Comparison of ENCODE assay signal across 8 cellular contexts in the genomic region with DNA sequence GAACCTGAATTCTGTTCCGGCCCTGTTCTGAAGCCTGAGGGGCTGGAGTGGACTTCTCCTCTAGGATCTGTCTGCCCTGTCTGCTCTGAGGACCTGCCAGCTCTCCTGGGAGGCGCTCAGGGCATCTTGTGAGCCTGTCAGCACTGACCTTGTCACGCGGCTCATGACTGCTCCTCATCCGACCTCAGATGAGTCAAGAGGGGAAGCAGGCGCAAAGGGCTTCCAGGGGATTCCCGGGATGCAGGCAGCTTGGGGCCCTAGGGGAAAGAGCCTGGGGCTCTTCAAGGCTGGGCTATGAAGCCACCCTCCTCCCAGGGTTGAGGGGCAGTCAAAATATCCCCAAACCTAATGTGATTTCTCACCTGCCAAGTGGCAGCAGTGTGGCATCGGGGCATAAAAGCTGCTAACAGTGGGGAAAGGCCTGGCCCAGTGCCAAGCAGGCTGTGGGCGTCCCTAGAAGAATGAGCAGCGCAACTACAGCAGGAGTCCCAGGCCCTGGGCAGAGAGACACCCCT. TPM values are rescaled to one million over a fixed set of nuclear protein-coding genes. Genes with fewer than 3 reads are reported as not detected.
DNase-seq lines count a peak whose midpoint lies in the region; ATAC-seq and TF ChIP-seq lines count a peak whose summit lies in the region.

No MANE protein-coding gene starts in this region.

- H3K27ac ChIP-seq in SJCRH30: no peak overlapping the region
- peak overlapping the region in 8 of 10 donors; percentile 45 to 88 (median 72) for H3K27ac ChIP-seq in heart right ventricle
- H3K27ac ChIP-seq in spleen: peak overlapping the region; percentile 46 to 99 (median 82)

- TF ChIP-seq POLR2A in spleen (IDR thresholded peaks at IDR 0.05): no peak

- no peaks in the 10 kb centered on the region for H3K9me3 ChIP-seq in SJCRH30 (replicated peaks)
- H3K9me3 ChIP-seq in heart right ventricle: no peaks in the 10 kb centered on the region
- no peaks in the 10 kb centered on the region for H3K9me3 ChIP-seq in spleen

- peak; percentile 48 for ATAC-seq in HG02938 (IDR thresholded peaks at IDR 0.05; ENCODE audit: unreplicated experiment)
- ATAC-seq in heart right ventricle: peak; percentile 70 to 87 (median 80)
- no peak for ATAC-seq in GM19455 (IDR thresholded peaks at IDR 0.05; ENCODE audit: unreplicated experiment)

- 12 to 14% methylated on average over 10 of the region's 10 CpGs for WGBS in heart right ventricle, 2 donors
- 7 to 33% (median 21%) methylated on average over 5 to 10 of the region's 10 CpGs for WGBS in spleen, 5 donors

- intact Hi-C loops in heart right ventricle (cut with DNase I): loop anchor here in 1 of 10 donors (5.0 kb wide), 1 partner anchor 42 kb away; a partner anchor contains a TSS
- intact Hi-C loops in spleen (cut with DNase I; ENCODE audit: low total_unique reads): no loop called here

- H3K36me3 ChIP-seq in SJCRH30: no peaks in the 10 kb centered on the region
- no peaks in the 10 kb centered on the region for H3K36me3 ChIP-seq in heart right ventricle
- no peaks in the 10 kb centered on the region for H3K36me3 ChIP-seq in spleen

- peaks cover 31% of the 10 kb centered on the region for H3K4me1 Mint-ChIP-seq in activated naive CD4-positive, alpha-beta T cell treated with anti-CD3 and anti-CD28 coated beads, Interleukin-2, amount 50 U/mL, for 24 hours

- H3K27me3 Mint-ChIP-seq in activated naive CD4-positive, alpha-beta T cell treated with anti-CD3 and anti-CD28 coated beads, Interleukin-2, amount 50 U/mL, for 24 hours: no peaks in the 10 kb centered on the region

- H3K27me3 ChIP-seq in SJCRH30 (no peaks in the 10 kb centered on the region), heart right ventricle (no peaks in the 10 kb centered on the region), spleen (replicated peaks in 1 of 7) (no peaks in the 10 kb centered on the region)

- TF ChIP-seq CTCF in heart right ventricle (IDR thresholded peaks at IDR 0.05) (no peak), spleen (IDR thresholded peaks at IDR 0.05 in 8 of 11, conservative IDR thresholded peaks at IDR 0.05 in 3 of 11) (no peak)

- DNase-seq in NCI-H1092 treated with DMSO at 0.1 percent for 48 hours (lab: John Stamatoyannopoulos, UW) (peak; percentile 0), NCI-H1092 (lab: John Stamatoyannopoulos, UW) (no peak), SJCRH30 (peak; percentile 71 to 72), heart right ventricle (peak; percentile 64 to 80), spleen (peak; percentile 90)

- no peaks in the 10 kb centered on the region for H3K36me3 Mint-ChIP-seq in activated naive CD4-positive, alpha-beta T cell treated with anti-CD3 and anti-CD28 coated beads, Interleukin-2, amount 50 U/mL, for 24 hours

- H3K9me3 Mint-ChIP-seq in activated naive CD4-positive, alpha-beta T cell treated with anti-CD3 and anti-CD28 coated beads, Interleukin-2, amount 50 U/mL, for 24 hours: no peaks in the 10 kb centered on the region

- H3K4me3 Mint-ChIP-seq in activated naive CD4-positive, alpha-beta T cell treated with anti-CD3 and anti-CD28 coated beads, Interleukin-2, amount 50 U/mL, for 24 hours: peak overlapping the region; percentile 72

- H3K4me1 ChIP-seq in SJCRH30 (peaks cover 9% of the 10 kb centered on the region), heart right ventricle (peaks cover 3 to 60% (median 19%) of the 10 kb centered on the region in 9 donors), spleen (peaks cover 29 to 79% (median 56%) of the 10 kb centered on the region in 6 donors)

- H3K4me3 ChIP-seq in SJCRH30 (no peak overlapping the region), heart right ventricle (no peak overlapping the region), spleen (peak overlapping the region in 1 of 8 donors; percentile 29)

- H3K27ac Mint-ChIP-seq in activated naive CD4-positive, alpha-beta T cell treated with anti-CD3 and anti-CD28 coated beads, Interleukin-2, amount 50 U/mL, for 24 hours: peak overlapping the region; percentile 42

RNA-seq across cellular contexts. Expression of a gene that starts 27.6 kb away (rescaled TPM):
- total RNA-seq in SJCRH30 (2014; rRNA removed; shearing (Covaris generic)): 5.0 and 5.6 TPM in 2 replicates
- 1 to 10 TPM in 7 of 10 donors, under 1 TPM in 3; 0.70 to 1.9 (median 1.3) TPM for total RNA-seq in heart right ventricle
- polyA plus RNA-seq in heart right ventricle: 1 to 10 TPM; 1.1 to 1.9 TPM
- 10 to 100 TPM; 20.7 to 71.1 (median 48.2) TPM for total RNA-seq in spleen
- 10 to 100 TPM in 2 of 3 donors, 1 to 10 TPM in 1; 5.7 to 19.9 (median 11.7) TPM for polyA plus RNA-seq in spleen

RNA-seq across cellular contexts. Expression of a gene that starts 42.3 kb away (rescaled TPM):
- 26.7 and 28.5 TPM in 2 replicates for total RNA-seq in SJCRH30 (2014; rRNA removed; shearing (Covaris generic))
- total RNA-seq in heart right ventricle (10 to 100 TPM in 3 of 10 donors, 1 to 10 TPM in 7; 5.9 to 24.2 (median 9.7) TPM), spleen (100 to 1,000 TPM; 124 to 249 (median 156) TPM)
- polyA plus RNA-seq in heart right ventricle (10 to 100 TPM in 1 of 2 donors, 1 to 10 TPM in 1; 7.2 to 10.2 TPM), spleen (100 to 1,000 TPM in 1 of 3 donors, 10 to 100 TPM in 2; 33.9 to 130 (median 40.3) TPM)

RNA-seq across cellular contexts. Expression of a gene that starts 58.6 kb away (rescaled TPM):
- total RNA-seq in SJCRH30 (2014; rRNA removed; shearing (Covaris generic)): 21.6 and 22.3 TPM in 2 replicates
- 1 to 10 TPM in 2 of 10 donors, under 1 TPM in 8; 0.22 to 2.9 (median 0.45) TPM for total RNA-seq in heart right ventricle
- polyA plus RNA-seq in heart right ventricle: 1 to 10 TPM in 1 of 2 donors, under 1 TPM in 1; 0.38 to 1.6 TPM
- total RNA-seq in spleen: 10 to 100 TPM in 1 of 7 donors, 1 to 10 TPM in 6; 3.8 to 10.3 (median 6.6) TPM
- polyA plus RNA-seq in spleen: 1 to 10 TPM; 5.9 to 7.9 (median 7.7) TPM
